11 cellular contexts compared by ENCODE assay signal in the genomic region with DNA sequence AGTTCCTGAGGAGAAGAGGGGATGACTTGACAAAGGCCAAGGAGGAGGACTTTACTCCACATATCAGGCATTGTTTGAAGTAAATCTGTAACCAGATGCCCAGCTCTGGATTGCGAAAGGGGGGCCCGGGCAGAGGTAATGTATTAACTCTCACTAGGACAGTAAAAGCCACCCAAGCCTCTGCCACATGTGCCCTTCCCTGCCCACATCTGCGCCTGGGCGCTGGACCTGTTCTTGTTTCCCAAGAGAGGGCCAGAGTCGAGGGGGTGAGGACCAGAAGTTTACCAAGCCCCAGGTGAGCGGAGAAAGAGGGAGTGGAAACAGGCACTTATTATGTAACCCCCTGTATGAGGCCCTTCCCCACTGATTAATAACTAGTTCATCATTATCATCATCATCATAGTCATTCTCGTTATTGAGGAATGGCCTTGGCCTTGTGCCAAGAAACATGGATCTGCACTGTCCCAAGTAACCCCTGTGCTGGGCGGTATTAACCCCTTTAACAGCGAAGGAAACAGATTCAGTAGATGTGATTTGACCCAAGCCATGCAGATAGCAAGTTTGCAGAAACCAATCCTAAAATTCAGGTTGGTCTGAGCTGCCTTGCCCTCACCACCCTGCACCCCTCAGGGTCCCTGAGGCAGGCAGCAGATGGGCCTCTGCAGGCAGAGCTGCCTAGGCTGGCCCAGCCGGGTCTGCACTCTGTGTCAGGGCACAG. TPM values are rescaled to one million over a fixed set of nuclear protein-coding genes. Genes with fewer than 3 reads are reported as not detected.
DNase-seq lines count a peak whose midpoint lies in the region; ATAC-seq, FAIRE-seq and TF ChIP-seq lines count a peak whose summit lies in the region.
"Had no signal": no experiment of that assay in that cellular context is flagged by ENCODE, and none has a peak within 500 bp of the region (broad histone marks: within the 10 kb centered on the region; RNA-seq: fewer than 3 reads in every experiment).

A gene (minus strand): TSS at position 23 of the 718 bp plus-strand sequence. CDS start 44 bp downstream, outside the sequence.

- peaks cover 20% of the 10 kb centered on the region for H3K4me1 ChIP-seq in CD4-positive, alpha-beta memory T cell (ENCODE audit: insufficient read depth, low read length)
- H3K4me1 ChIP-seq in K562 (replicated peaks in 1 of 2; ENCODE audit: control insufficient read depth in 2 of 2, insufficient read depth in 2 of 2, low read length in 2 of 2): peaks cover 26 to 63% of the 10 kb centered on the region in 2 experiments; a peak in 4 of 5 replicates

- H3K4me2 ChIP-seq in K562 (ENCODE audit: insufficient read depth, low read length): no peak within 1 kb of the TSS; the same call in 1 of the 2 replicates

- peak within 1 kb of the TSS in 1 of 2 experiments; percentile 91; a peak in 2 of 4 replicates for H3K9ac ChIP-seq in K562 (ENCODE audit: insufficient read depth in 1 of 2, low read depth in 2 of 2, low read length in 2 of 2)

- no peaks in the 10 kb centered on the region for H4K20me1 ChIP-seq in K562 (replicated peaks; ENCODE audit: control insufficient read depth, insufficient read depth, low read length)

- no peak for TF ChIP-seq POLR2A in K562 (conservative IDR thresholded peaks at IDR 0.05)

- POLR2A ChIA-PET in CD4-positive, alpha-beta memory T cell (lab: Charles Lee; ENCODE audit: partially characterized antibody): interaction anchor here (2.6 kb wide), 1 partner anchor 42 kb away, joined by 13 read pairs; a partner anchor contains a TSS
- POLR2A ChIA-PET in K562 (lab: Yijun Ruan, JAX): interaction anchor here (0.5 to 1.2 kb wide), 5 partner anchors 14 to 768 kb away, joined by 3 to 5 read pairs (median 3); a partner anchor contains a TSS

- no peak within 1 kb of the TSS for H3K27ac ChIP-seq in CD4-positive, alpha-beta memory T cell (ENCODE audit: low read depth, low read length)
- H3K27ac ChIP-seq in K562 (ENCODE audit: extremely low read depth, low read depth, low read length): no peak within 1 kb of the TSS

- H3K4me1 Mint-ChIP-seq in CD4-positive, alpha-beta memory T cell: peaks cover 18 to 28% (median 22%) of the 10 kb centered on the region in 4 donors
- H3K4me1 Mint-ChIP-seq in naive B cell: peaks cover 54 to 71% (median 66%) of the 10 kb centered on the region in 3 donors

- no peaks in the 10 kb centered on the region for H3K9me3 ChIP-seq in CD4-positive, alpha-beta memory T cell (ENCODE audit: control insufficient read depth in 1 of 2, low read length in 2 of 2)
- H3K9me3 ChIP-seq in K562 (replicated peaks; ENCODE audit: control insufficient read depth, insufficient read depth, low read depth, low read length): no peaks in the 10 kb centered on the region; the same call in 1 of the 2 replicates

- H3K27me3 Mint-ChIP-seq in CD4-positive, alpha-beta memory T cell: no peaks in the 10 kb centered on the region
- H3K27me3 Mint-ChIP-seq in naive B cell: no peaks in the 10 kb centered on the region
- H3K27me3 Mint-ChIP-seq: stimulated activated naive CD8-positive, alpha-beta T cell treated with anti-CD3 and anti-CD28 coated beads, Interleukin-15, amount 100 ng/mL, for 72 hours had no signal

- WGBS in K562 (ENCODE audit: insufficient coverage, low coverage, missing lambda C conversion rate): 64% methylated on average over 10 of the region's 10 CpGs

- FAIRE-seq in K562 (lab: Jason Lieb, UNC): peak; percentile 55

- peak within 1 kb of the TSS in 4 of 7 donors; percentile 53 to 95 (median 61) for H3K27ac Mint-ChIP-seq in CD4-positive, alpha-beta memory T cell
- peak within 1 kb of the TSS; percentile 67 to 95 (median 92) for H3K27ac Mint-ChIP-seq in naive B cell

- ATAC-seq in K562 (no peak), naive B cell (ENCODE audit: low read depth in 2 of 2) (no peak), GM19463 (IDR thresholded peaks at IDR 0.05; ENCODE audit: unreplicated experiment) (no peak)
- ATAC-seq: stimulated activated naive CD8-positive, alpha-beta T cell treated with anti-CD3 and anti-CD28 coated beads, Interleukin-15, amount 100 ng/mL, for 72 hours had no signal

- H3K9me3 Mint-ChIP-seq in CD4-positive, alpha-beta memory T cell: no peaks in the 10 kb centered on the region
- no peaks in the 10 kb centered on the region for H3K9me3 Mint-ChIP-seq in naive B cell
- H3K9me3 Mint-ChIP-seq: stimulated activated naive CD8-positive, alpha-beta T cell treated with anti-CD3 and anti-CD28 coated beads, Interleukin-15, amount 100 ng/mL, for 72 hours had no signal

- no TSS peak for BruUV-seq in K562 (replicated peaks; lab: Mats Ljungman, UMichigan)

- in situ Hi-C loops in K562 (cut with MboI): no loop called here

- intact Hi-C loops in CD4-positive, alpha-beta memory T cell (cut with micrococcal nuclease): no loop called here
- intact Hi-C loops in K562 (cut with micrococcal nuclease): no loop called here

- no peak for DNase-seq in CD4-positive, alpha-beta memory T cell
- DNase-seq in HT-29 (ENCODE audit: low spot score) (peak; percentile 61), K562 (ENCODE audit: extremely low read depth in 1 of 4, low spot score in 3 of 4) (no peak), naive B cell (no peak), NCI-H345 (lab: John Stamatoyannopoulos, UW) (no peak), COR-L47 (lab: John Stamatoyannopoulos, UW) (no peak), SHP77 treated with DMSO at 0.1 percent for 48 hours (lab: John Stamatoyannopoulos, UW) (no peak)
- DNase-seq: NCI-H2029 treated with DMSO at 0.1 percent for 48 hours; stimulated activated naive CD8-positive, alpha-beta T cell treated with anti-CD3 and anti-CD28 coated beads, Interleukin-15, amount 100 ng/mL, for 72 hours; SW 1271 had no signal

- no peaks in the 10 kb centered on the region for H3K79me2 ChIP-seq in K562 (ENCODE audit: control insufficient read depth, insufficient read depth, low read length)

- no peaks in the 10 kb centered on the region for H3K9me1 ChIP-seq in K562 (ENCODE audit: control insufficient read depth, insufficient read depth, low read length)

- H3K4me3 Mint-ChIP-seq in CD4-positive, alpha-beta memory T cell: peak within 1 kb of the TSS in 2 of 8 donors; percentile 10 to 15
- H3K4me3 Mint-ChIP-seq in naive B cell: peak within 1 kb of the TSS in 6 of 8 donors; percentile 25 to 88 (median 38)

- no peaks in the 10 kb centered on the region for H3K27me3 ChIP-seq in CD4-positive, alpha-beta memory T cell (ENCODE audit: insufficient read depth, low read length)
- H3K27me3 ChIP-seq in K562 (ENCODE audit: control insufficient read depth in 2 of 2, insufficient read depth in 2 of 2, low read length in 2 of 2): no peaks in the 10 kb centered on the region

- no peaks in the 10 kb centered on the region for H3K36me3 ChIP-seq in CD4-positive, alpha-beta memory T cell (ENCODE audit: insufficient read depth, low read length)
- H3K36me3 ChIP-seq in K562 (ENCODE audit: control insufficient read depth, insufficient read depth, low read length): no peaks in the 10 kb centered on the region

- CTCF ChIA-PET in CD4-positive, alpha-beta memory T cell (lab: Charles Lee; ENCODE audit: partially characterized antibody): no interaction called here
- CTCF ChIA-PET in K562 (lab: Yijun Ruan, JAX; ENCODE audit: low intra/inter-chr PET ratio): no interaction called here

- H3K4me3 ChIP-seq in CD4-positive, alpha-beta memory T cell (ENCODE audit: low read length in 2 of 2): no peak within 1 kb of the TSS
- no peak within 1 kb of the TSS for H3K4me3 ChIP-seq in K562

- H2AFZ ChIP-seq in K562 (ENCODE audit: low read depth, low read length): peak within 1 kb of the TSS; percentile 66

- H3K36me3 Mint-ChIP-seq in CD4-positive, alpha-beta memory T cell: peaks cover 0 to 1% of the 10 kb centered on the region in 2 donors
- H3K36me3 Mint-ChIP-seq in naive B cell: no peaks in the 10 kb centered on the region

- no peak for TF ChIP-seq CTCF in K562 (IDR thresholded peaks at IDR 0.05 in 2 of 3, conservative IDR thresholded peaks at IDR 0.05 in 1 of 3; ENCODE audit: insufficient read depth in 2 of 3, low read depth in 1 of 3, low read length in 3 of 3)

- no peak for TF ChIP-seq EP300 in K562 (IDR thresholded peaks at IDR 0.05; ENCODE audit: low read length)

- no peak for TF ChIP-seq RAD21 in K562 (CRISPR knock-in tag; conservative IDR thresholded peaks at IDR 0.05 in 1 of 2, IDR thresholded peaks at IDR 0.05 in 1 of 2)

TF ChIP-seq in K562, 482 proteins besides CTCF, POLR2A, EP300 and RAD21 (continues in another document):
- TF ChIP-seq, protein P1, sequence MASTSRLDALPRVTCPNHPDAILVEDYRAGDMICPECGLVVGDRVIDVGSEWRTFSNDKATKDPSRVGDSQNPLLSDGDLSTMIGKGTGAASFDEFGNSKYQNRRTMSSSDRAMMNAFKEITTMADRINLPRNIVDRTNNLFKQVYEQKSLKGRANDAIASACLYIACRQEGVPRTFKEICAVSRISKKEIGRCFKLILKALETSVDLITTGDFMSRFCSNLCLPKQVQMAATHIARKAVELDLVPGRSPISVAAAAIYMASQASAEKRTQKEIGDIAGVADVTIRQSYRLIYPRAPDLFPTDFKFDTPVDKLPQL (IDR thresholded peaks at IDR 0.05; ENCODE audit: extremely low read depth, insufficient read length): no peak
- no peak for TF ChIP-seq FOXK2 (conservative IDR thresholded peaks at IDR 0.05 in 1 of 2, IDR thresholded peaks at IDR 0.05 in 1 of 2; ENCODE audit: low read depth in 2 of 2)

RNA-seq across cellular contexts. Expression of the gene that starts here (rescaled TPM):
- total RNA-seq in CD4-positive, alpha-beta memory T cell: not detected
- polyA plus RNA-seq in CD4-positive, alpha-beta memory T cell: not detected
- total RNA-seq in HT-29 (2014; rRNA removed; shearing (Covaris generic)): 0.39 and 0.74 TPM in 2 replicates
- total RNA-seq in K562 (2011; cell fraction: chromatin; rRNA removed; ENCODE audit: low replicate concordance): 1.0 TPM in 1 of 2 replicates, not detected in the other
- total RNA-seq in K562 (2011; cell fraction: nucleolus; rRNA removed): 0.79 and 1.2 TPM in 2 replicates
- total RNA-seq in K562 (2011; cell fraction: nucleoplasm; rRNA removed): 1.5 and 1.7 TPM in 2 replicates
- total RNA-seq in K562 (2014; rRNA removed) (not detected in 2 replicates), K562 (2014; rRNA removed; fragmentation: Illumina TruSeq; extraction: Trizol) (not detected in 2 replicates), K562 (2015; rRNA removed; fragmentation: Illumina TruSeq; extraction: Trizol) (not detected in 2 replicates), K562 (2021) (0.40 TPM in 1 of 2 replicates, not detected in the other)
- polyA plus RNA-seq in K562 (2011; rRNA removed) (0.08 TPM in 1 of 2 replicates, not detected in the other), K562 (2014; fragmentation: Illumina TruSeq; extraction: Trizol) (0.04 TPM in 1 of 2 replicates, not detected in the other), K562 (2014; fragmentation: Nextera tagmentation; extraction: Ambion mirVana) (under 1 TPM; 0.03 to 0.06 TPM), K562 (2014; rRNA removed) (0.20 TPM in 1 of 2 replicates, not detected in the other), naive B cell (ENCODE audit: low read depth in 6 of 6) (under 1 TPM in 3 of 6 donors, not detected in 3; 0.13 to 0.57 (median 0.49) TPM)
- 0.10 TPM in 1 of 2 replicates, not detected in the other for polyA plus RNA-seq in K562 (2011; cell fraction: cytosol; rRNA removed)
- polyA plus RNA-seq in K562 (2011; cell fraction: nucleus; rRNA removed): 0.37 and 0.81 TPM in 2 replicates
- polyA plus RNA-seq in K562 (2012): 0.25 and 0.58 TPM in 2 replicates
- 0.21 TPM in 1 of 2 replicates, not detected in the other for polyA minus RNA-seq in K562 (2011; rRNA and poly(A)+ RNA removed)
- polyA minus RNA-seq in K562 (2011; cell fraction: cytosol; rRNA and poly(A)+ RNA removed): not detected in 2 replicates
- polyA minus RNA-seq in K562 (2011; cell fraction: nucleus; rRNA and poly(A)+ RNA removed): 0.13 TPM in 1 of 2 replicates, not detected in the other

Comparison
In these comparisons a context has a peak if more than half of its experiments do, and no peak if none do; other contexts are left out.
1. Peak in DNase-seq in HT-29; RNA of the gene not detected or under 1 TPM.